In the genomic region with DNA sequence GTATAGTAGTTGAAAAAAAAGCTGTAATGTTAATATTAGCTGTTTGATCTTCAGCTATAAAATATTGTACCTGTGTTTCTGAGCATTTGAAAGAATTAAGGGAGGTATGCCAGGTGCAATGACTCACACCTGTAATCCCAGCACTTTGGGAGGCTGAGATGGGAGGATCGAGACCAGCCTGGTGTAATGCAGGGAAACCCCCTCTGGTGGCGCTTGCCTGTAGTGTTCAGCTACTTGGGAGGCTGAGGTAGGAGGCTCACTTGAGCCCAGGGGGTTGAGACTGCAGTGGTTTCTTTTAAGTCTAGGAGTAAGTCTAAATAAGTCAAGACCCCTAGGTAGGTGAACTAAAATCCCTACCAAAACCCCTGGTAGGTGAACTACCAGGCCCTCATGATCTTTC, we compare ENCODE assay signal across 20 cellular contexts. TPM values are rescaled to one million over a fixed set of nuclear protein-coding genes. Genes with fewer than 3 reads are reported as not detected.
DNase-seq lines count a peak whose midpoint lies in the region; ATAC-seq, FAIRE-seq and TF ChIP-seq lines count a peak whose summit lies in the region.
"Had no signal": no experiment of that assay in that cellular context is flagged by ENCODE, and none has a peak within 500 bp of the region (broad histone marks: within the 10 kb centered on the region; RNA-seq: fewer than 3 reads in every experiment).

No MANE protein-coding gene starts in this region.

- H4K20me1 ChIP-seq in H1 (replicated peaks in 1 of 2; ENCODE audit: control insufficient read depth in 1 of 2, insufficient read depth in 2 of 2, low read length in 2 of 2) = no peaks in the 10 kb centered on the region

- no peaks in the 10 kb centered on the region for H3K9me3 ChIP-seq in H1 (ENCODE audit: insufficient read depth in 2 of 2, low read depth in 1 of 2, low read length in 1 of 2)

- peak; percentile 16 for DNase-seq in stimulated activated CD4-positive, alpha-beta T cell treated with anti-CD3 and anti-CD28 coated beads, Interleukin-15, amount 100 ng/mL, for 24 hours
- no peak for DNase-seq in stimulated activated CD4-positive, alpha-beta T cell treated with anti-CD3 and anti-CD28 coated beads, Interleukin-4, amount 100 ng/mL, for 24 hours
- DNase-seq in NCI-H69 (lab: John Stamatoyannopoulos, UW) (peak; percentile 9), H1 (ENCODE audit: low read depth in 1 of 2, low spot score in 2 of 2) (no peak), NCI-H2196 treated with DMSO at 0.1 percent for 48 hours (lab: John Stamatoyannopoulos, UW; ENCODE audit: unreplicated experiment) (no peak), RPMI8226 (no peak), hepatic stellate cell (ENCODE audit: low spot score) (no peak)
- DNase-seq: activated B cell treated with CpG ODN at 0.5 μM for 24 hours; COR-L47; effector CD4-positive, alpha-beta T cell; GF-D8; heart right ventricle; lower lobe of right lung; NCI-H1048; NCI-H2081 treated with DMSO at 0.1 percent for 48 hours; NCI-H524 treated with DMSO at 0.1 percent for 48 hours; SIG-M5; stimulated activated CD4-positive, alpha-beta T cell treated with anti-CD3 and anti-CD28 coated beads, Interleukin-2, amount 100 ng/mL, for 48 hours; uterus had no signal

- no peak for ATAC-seq in HG02623 (IDR thresholded peaks at IDR 0.05; ENCODE audit: unreplicated experiment)
- ATAC-seq: heart right ventricle, lower lobe of right lung had no signal

- no peak overlapping the region for H2BK5ac ChIP-seq in H1 (ENCODE audit: low read depth, low read length)

- H3K79me1 ChIP-seq in H1 (ENCODE audit: low read depth, low read length) = no peaks in the 10 kb centered on the region

- TF ChIP-seq POLR2A in H1 (IDR thresholded peaks at IDR 0.05; ENCODE audit: control extremely low read depth in 1 of 2, low read depth in 2 of 2, low read length in 2 of 2) = no peak

- H2BK120ac ChIP-seq in H1 (replicated peaks; ENCODE audit: low read depth, low read length) = no peak overlapping the region

- no peak overlapping the region for H2BK15ac ChIP-seq in H1 (ENCODE audit: low read length)

- H3K4me3 ChIP-seq in H1 (ENCODE audit: extremely low read depth in 1 of 4, insufficient read depth in 2 of 4, low read depth in 3 of 4, low read length in 4 of 4) = no peak overlapping the region
- H3K4me3 ChIP-seq: heart right ventricle, lower lobe of right lung, uterus had no signal

- H4K5ac ChIP-seq in H1 (ENCODE audit: insufficient read length, low read depth, low read length) = no peak overlapping the region

- H2BK20ac ChIP-seq in H1 (ENCODE audit: low read length) = no peak overlapping the region

- no peak overlapping the region for H3K23ac ChIP-seq in H1 (ENCODE audit: insufficient read length)

- CTCF ChIA-PET in H1 (lab: Charles Lee; ENCODE audit: partially characterized antibody) = interaction anchor here (0.8 to 1.7 kb wide), 5 partner anchors 11 to 61 kb away, joined by 3 to 4 read pairs (median 3); no protein-coding TSS in a partner anchor

- no peak overlapping the region for H4K8ac ChIP-seq in H1 (ENCODE audit: extremely low read depth, insufficient read depth, low read length)

- H3K79me2 ChIP-seq in H1 (ENCODE audit: control insufficient read depth in 1 of 2, insufficient read depth in 2 of 2, low read length in 2 of 2) = no peaks in the 10 kb centered on the region

- H3K56ac ChIP-seq in H1 (replicated peaks; ENCODE audit: insufficient read length, low read depth, low read length) = no peak overlapping the region

- H3K4me1 ChIP-seq in H1 (replicated peaks in 1 of 4; ENCODE audit: control insufficient read depth in 3 of 4, insufficient read depth in 4 of 4, low read length in 3 of 4) = no peaks in the 10 kb centered on the region
- H3K4me1 ChIP-seq: lower lobe of right lung, uterus had no signal

- H3K23me2 ChIP-seq in H1 (ENCODE audit: low read depth, low read length) = no peaks in the 10 kb centered on the region

- H3K27ac ChIP-seq in H1 (ENCODE audit: low read depth, low read length) = no peak overlapping the region
- H3K27ac ChIP-seq: heart right ventricle, lower lobe of right lung, uterus had no signal

- peak in 2 of 3 experiments; percentile 29 to 40; a peak in 2 of 4 replicates for TF ChIP-seq CTCF in H1 (IDR thresholded peaks at IDR 0.05; ENCODE audit: control extremely low read depth in 1 of 3, insufficient read depth in 1 of 3, low read depth in 1 of 3, low read length in 3 of 3)

- H2AK5ac ChIP-seq in H1 (ENCODE audit: low read depth, low read length) = no peak overlapping the region

- H3K27me3 ChIP-seq in H1 (replicated peaks in 1 of 4; ENCODE audit: control insufficient read depth in 3 of 4, extremely low read depth in 1 of 4, insufficient read depth in 3 of 4, low read length in 3 of 4) = no peaks in the 10 kb centered on the region
- H3K27me3 ChIP-seq: heart right ventricle, uterus had no signal

- no peak for TF ChIP-seq RAD21 in H1 (IDR thresholded peaks at IDR 0.05 in 1 of 2, conservative IDR thresholded peaks at IDR 0.05 in 1 of 2; ENCODE audit: low read depth in 2 of 2, low read length in 2 of 2)

- no peak overlapping the region for H4K91ac ChIP-seq in H1 (replicated peaks; ENCODE audit: insufficient read length, low read length)

- H2AFZ ChIP-seq in H1 (ENCODE audit: low read length) = no peak overlapping the region

- H3K4ac ChIP-seq in H1 (replicated peaks; ENCODE audit: insufficient read length, low read depth, low read length) = no peak overlapping the region

- H3K14ac ChIP-seq in H1 (ENCODE audit: insufficient read length) = no peak overlapping the region

- 88% methylated on average over 2 of the region's 2 CpGs; no CpG with 5 or more reads in 1 of the 2 experiments for WGBS in H1 (ENCODE audit: extremely low coverage in 1 of 2, insufficient coverage in 1 of 2, insufficient read length in 1 of 2, insufficient replicate concordance in 2 of 2, low coverage in 1 of 2, low lambda C conversion rate in 2 of 2, missing lambda C conversion rate in 1 of 2), 2 experiments

- POLR2A ChIA-PET in H1 (lab: Charles Lee; ENCODE audit: partially characterized antibody) = interaction anchor here (0.9 kb wide), 1 partner anchor 37 kb away, joined by 5 read pairs; a partner anchor contains a TSS

- H3K36me3 ChIP-seq in H1 (ENCODE audit: control insufficient read depth in 2 of 4, insufficient read depth in 4 of 4, low read length in 3 of 4) = peaks cover 4 to 65% (median 30%) of the 10 kb centered on the region in 4 experiments; a peak in 7 of 8 replicates
- H3K36me3 ChIP-seq: uterus had no signal

- no peak for FAIRE-seq in H1 (lab: Jason Lieb, UNC)

- TF ChIP-seq EP300 in H1 (IDR thresholded peaks at IDR 0.05; ENCODE audit: borderline replicate concordance in 1 of 2, low read depth in 2 of 2, low read length in 2 of 2) = no peak

- no peak overlapping the region for H2BK12ac ChIP-seq in H1 (ENCODE audit: low read depth, low read length)

- H3K9ac ChIP-seq in H1 (replicated peaks in 1 of 4; ENCODE audit: extremely low read depth in 1 of 4, low read depth in 3 of 4, low read length in 3 of 4) = no peak overlapping the region

- no peak overlapping the region for H3K4me2 ChIP-seq in H1 (ENCODE audit: insufficient read depth in 1 of 2, low read depth in 2 of 2, low read length in 2 of 2)

- H3K18ac ChIP-seq in H1 (ENCODE audit: extremely low read depth, low read length) = no peak overlapping the region

TF ChIP-seq in H1, 55 proteins besides CTCF, POLR2A, EP300 and RAD21:
- TF ChIP-seq SP4 (IDR thresholded peaks at IDR 0.05; ENCODE audit: low read length) = no peak

RNA-seq across cellular contexts. Expression of a gene that starts 37.1 kb away (rescaled TPM):
- total RNA-seq in H1 (2021; fragmentation: NEBNext Ultra II Directional; extraction: Animal tissue kit (Norgen Biotek cat#: 25700)) = 202 and 212 TPM in 2 replicates
- polyA plus RNA-seq in H1 (2011; rRNA removed) = 45.8 and 64.7 TPM in 2 replicates
- 114 TPM for polyA plus RNA-seq in H1 (2011; cell fraction: cytosol; rRNA removed)
- 63.1 TPM for polyA plus RNA-seq in H1 (2011; cell fraction: nucleus; rRNA removed)
- 63.0 to 156 TPM (median 74.1 TPM) in 4 replicates for polyA plus RNA-seq in H1 (2012, experiment 1 of 2)
- 28.4 TPM for polyA plus RNA-seq in H1 (2012, experiment 2 of 2)
- 252 TPM for polyA plus RNA-seq in H1 (2013, experiment 1 of 2)
- polyA plus RNA-seq in H1 (2013, experiment 2 of 2) = 227 TPM
- 71.9 and 81.3 TPM in 2 replicates for polyA minus RNA-seq in H1 (2011; rRNA and poly(A)+ RNA removed)
- polyA minus RNA-seq in H1 (2011; cell fraction: cytosol; rRNA and poly(A)+ RNA removed) = 61.6 TPM
- polyA minus RNA-seq in H1 (2011; cell fraction: nucleus; rRNA and poly(A)+ RNA removed) = 339 TPM

RNA-seq across cellular contexts. Expression of a gene that starts 37.2 kb away (rescaled TPM):
- 21.5 and 24.5 TPM in 2 replicates for total RNA-seq in H1 (2021; fragmentation: NEBNext Ultra II Directional; extraction: Animal tissue kit (Norgen Biotek cat#: 25700))
- polyA plus RNA-seq in H1 (2011; rRNA removed) = 3.9 and 14.7 TPM in 2 replicates
- 12.6 TPM for polyA plus RNA-seq in H1 (2011; cell fraction: cytosol; rRNA removed)
- polyA plus RNA-seq in H1 (2011; cell fraction: nucleus; rRNA removed) = 2.6 TPM
- 9.6 to 25.4 TPM (median 13.4 TPM) in 4 replicates for polyA plus RNA-seq in H1 (2012, experiment 1 of 2)
- 2.5 TPM for polyA plus RNA-seq in H1 (2012, experiment 2 of 2)
- polyA plus RNA-seq in H1 (2013, experiment 1 of 2) = 12.0 TPM
- 11.7 TPM for polyA plus RNA-seq in H1 (2013, experiment 2 of 2)
- 7.6 and 14.9 TPM in 2 replicates for polyA minus RNA-seq in H1 (2011; rRNA and poly(A)+ RNA removed)
- 7.9 TPM for polyA minus RNA-seq in H1 (2011; cell fraction: cytosol; rRNA and poly(A)+ RNA removed)
- polyA minus RNA-seq in H1 (2011; cell fraction: nucleus; rRNA and poly(A)+ RNA removed) = 12.8 TPM

RNA-seq across cellular contexts. Expression of a gene that starts 42.8 kb away (rescaled TPM):
- total RNA-seq in H1 (2021; fragmentation: NEBNext Ultra II Directional; extraction: Animal tissue kit (Norgen Biotek cat#: 25700)) = 13.3 and 14.6 TPM in 2 replicates
- polyA plus RNA-seq in H1 (2011; rRNA removed) = 2.2 and 3.7 TPM in 2 replicates
- 4.5 TPM for polyA plus RNA-seq in H1 (2011; cell fraction: cytosol; rRNA removed)
- 4.6 TPM for polyA plus RNA-seq in H1 (2011; cell fraction: nucleus; rRNA removed)
- polyA plus RNA-seq in H1 (2012, experiment 1 of 2) = 4.9 to 7.0 TPM (median 5.8 TPM) in 4 replicates
- polyA plus RNA-seq in H1 (2012, experiment 2 of 2) = 0.46 TPM
- polyA plus RNA-seq in H1 (2013, experiment 1 of 2) = 13.4 TPM
- 12.0 TPM for polyA plus RNA-seq in H1 (2013, experiment 2 of 2)
- 20.8 and 38.7 TPM in 2 replicates for polyA minus RNA-seq in H1 (2011; rRNA and poly(A)+ RNA removed)
- 16.9 TPM for polyA minus RNA-seq in H1 (2011; cell fraction: cytosol; rRNA and poly(A)+ RNA removed)
- polyA minus RNA-seq in H1 (2011; cell fraction: nucleus; rRNA and poly(A)+ RNA removed) = 87.6 TPM

Comparison
In these comparisons a context has a peak if more than half of its experiments do, and no peak if none do; other contexts are left out.
1. DNase-seq: peak in stimulated activated CD4-positive, alpha-beta T cell treated with anti-CD3 and anti-CD28 coated beads, Interleukin-15, amount 100 ng/mL, for 24 hours (single experiment) and NCI-H69 (single experiment); none in stimulated activated CD4-positive, alpha-beta T cell treated with anti-CD3 and anti-CD28 coated beads, Interleukin-4, amount 100 ng/mL, for 24 hours (single experiment), H1 (0 of 2), NCI-H2196 treated with DMSO at 0.1 percent for 48 hours (single experiment), RPMI8226 (single experiment) and hepatic stellate cell (single experiment).